ENCODE assay signal across 1 cellular context in genomic region chr2:214648520-214648919, GRCh38.
TF ChIP-seq lines count a peak whose summit lies in the region.

No MANE protein-coding gene starts in this region.

TF ChIP-seq in IMR-90, 13 proteins besides CTCF, POLR2A, EP300 and RAD21:
- TF ChIP-seq MXI1 (IDR thresholded peaks at IDR 0.05; ENCODE audit: borderline replicate concordance, low read depth, low read length) (no peak), RFX5 (IDR thresholded peaks at IDR 0.05; ENCODE audit: low read depth, low read length) (no peak), MAZ (IDR thresholded peaks at IDR 0.05; ENCODE audit: borderline replicate concordance, low read depth, low read length) (no peak), BHLHE40 (IDR thresholded peaks at IDR 0.05; ENCODE audit: low read depth, low read length) (no peak), FOS (IDR thresholded peaks at IDR 0.05; ENCODE audit: low read depth, low read length) (no peak), NFE2L2 (IDR thresholded peaks at IDR 0.05; ENCODE audit: low read depth, low read length) (no peak), SMC3 (IDR thresholded peaks at IDR 0.05; ENCODE audit: low read depth, low read length) (no peak), RCOR1 (IDR thresholded peaks at IDR 0.05; ENCODE audit: insufficient replicate concordance, low read length) (no peak), ELK1 (IDR thresholded peaks at IDR 0.05; ENCODE audit: borderline replicate concordance, low read depth, low read length) (no peak), USF2 (IDR thresholded peaks at IDR 0.05; ENCODE audit: low read depth, low read length) (no peak), CEBPB (IDR thresholded peaks at IDR 0.05; ENCODE audit: low read depth, low read length) (no peak), MAFK (IDR thresholded peaks at IDR 0.05; ENCODE audit: low read depth, low read length) (no peak), CHD1 (IDR thresholded peaks at IDR 0.05; ENCODE audit: low read depth, low read length) (no peak)
TF ChIP-seq in IMR-90: peak in this region for 0.
